In the genomic region with DNA sequence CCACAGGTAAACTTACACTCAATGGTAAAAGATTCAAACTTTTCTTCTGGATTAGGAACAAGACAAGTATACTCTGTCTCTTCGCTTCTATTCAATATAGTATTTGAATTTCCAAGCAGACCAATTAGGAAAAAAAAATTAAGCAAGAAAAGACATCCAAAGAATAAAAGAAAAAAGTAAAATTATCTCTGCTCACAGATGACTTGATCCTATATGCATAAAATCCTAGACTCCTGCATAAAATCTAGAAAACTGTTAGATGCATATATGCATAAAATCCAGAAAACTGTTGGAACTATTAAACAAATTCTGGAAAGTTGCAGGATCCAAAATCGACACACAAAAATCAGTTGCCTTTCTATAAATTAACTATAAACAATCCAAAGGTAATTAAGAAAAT, we compare ENCODE assay signal across 4 cellular contexts. TPM values are rescaled to one million over a fixed set of nuclear protein-coding genes. Genes with fewer than 3 reads are reported as not detected.
"Had no signal": no experiment of that assay in that cellular context is flagged by ENCODE, and none has a peak within 500 bp of the region (broad histone marks: within the 10 kb centered on the region; RNA-seq: fewer than 3 reads in every experiment).

A gene with protein sequence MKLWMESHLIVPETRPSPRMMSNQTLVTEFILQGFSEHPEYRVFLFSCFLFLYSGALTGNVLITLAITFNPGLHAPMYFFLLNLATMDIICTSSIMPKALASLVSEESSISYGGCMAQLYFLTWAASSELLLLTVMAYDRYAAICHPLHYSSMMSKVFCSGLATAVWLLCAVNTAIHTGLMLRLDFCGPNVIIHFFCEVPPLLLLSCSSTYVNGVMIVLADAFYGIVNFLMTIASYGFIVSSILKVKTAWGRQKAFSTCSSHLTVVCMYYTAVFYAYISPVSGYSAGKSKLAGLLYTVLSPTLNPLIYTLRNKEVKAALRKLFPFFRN (minus strand): TSS at position 101 of the 400 bp plus-strand sequence. CDS start 11,186 bp downstream, outside the sequence.

- H3K4me3 ChIP-seq: GM12878 had no signal

- DNase-seq: GDM1, GF-D8 had no signal

RNA-seq across cellular contexts. Expression of the gene that starts here (rescaled TPM):
- total RNA-seq: G401 had no signal
